10 cellular contexts compared by ENCODE assay signal in the genomic region with DNA sequence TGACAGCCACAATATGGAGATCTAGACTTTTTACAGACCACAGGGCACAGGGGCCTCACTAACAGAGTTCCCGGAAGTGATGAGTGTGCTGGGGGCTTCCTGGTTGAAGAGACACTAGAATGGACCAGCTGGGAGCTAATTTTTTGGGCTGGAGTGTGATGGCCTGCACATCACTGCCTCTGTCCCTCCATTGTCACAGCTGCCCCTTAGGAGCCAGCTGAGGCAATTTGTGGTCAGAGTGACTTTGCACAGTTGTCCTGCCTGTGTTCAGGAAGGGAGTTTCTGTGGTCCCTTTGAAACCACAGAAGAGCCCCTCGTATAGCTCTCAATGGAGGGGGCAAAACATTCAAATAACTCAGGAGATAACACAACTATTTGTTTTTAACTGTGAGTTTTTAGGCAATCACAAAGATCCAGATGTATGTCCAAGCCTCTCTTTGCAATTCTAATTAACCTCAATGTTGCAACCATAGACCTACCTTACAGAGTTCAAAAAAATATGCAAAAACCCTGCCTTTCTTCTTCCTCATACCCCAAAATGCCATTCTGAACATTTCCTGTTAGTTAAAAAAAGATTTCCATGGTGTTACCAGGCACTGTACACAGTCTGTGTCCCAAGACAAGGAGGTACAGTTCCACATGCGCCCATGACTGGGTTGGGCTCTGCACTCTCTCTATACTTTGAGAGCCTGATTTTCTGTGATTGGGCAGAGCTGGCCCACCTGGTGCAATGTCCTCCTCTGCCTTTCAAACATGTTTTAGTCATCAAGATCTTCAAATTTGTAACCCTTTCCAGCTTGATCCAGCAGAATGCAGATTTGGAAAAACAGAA. TPM values are rescaled to one million over a fixed set of nuclear protein-coding genes. Genes with fewer than 3 reads are reported as not detected.
A peak's percentile ranks its signal among the peaks of the same experiment; 100 is the strongest.
DNase-seq lines count a peak whose midpoint lies in the region; ATAC-seq, FAIRE-seq and TF ChIP-seq lines count a peak whose summit lies in the region.
"Had no signal": no experiment of that assay in that cellular context is flagged by ENCODE, and none has a peak within 500 bp of the region (broad histone marks: within the 10 kb centered on the region; RNA-seq: fewer than 3 reads in every experiment).

No MANE protein-coding gene starts in this region.

- no peak for TF ChIP-seq CTCF in astrocyte (IDR thresholded peaks at IDR 0.05; ENCODE audit: insufficient read depth, low read depth, low read length)

- no peaks in the 10 kb centered on the region for H3K36me3 Mint-ChIP-seq in astrocyte (ENCODE audit: low read depth, unreplicated experiment)

- peaks cover 52% of the 10 kb centered on the region for H3K4me1 Mint-ChIP-seq in astrocyte (ENCODE audit: low read depth, unreplicated experiment)

- H3K4me3 ChIP-seq in astrocyte (ENCODE audit: insufficient read depth, low read depth, low read length): no peak overlapping the region
- H3K4me3 ChIP-seq in trophoblast cell (ENCODE audit: low read depth, low read length): no peak overlapping the region

- H3K23ac ChIP-seq in trophoblast cell (ENCODE audit: low read length): peak overlapping the region; percentile 21

- H4K20me1 ChIP-seq in astrocyte (ENCODE audit: insufficient read depth, low read length): no peaks in the 10 kb centered on the region

- ATAC-seq in GM18867 (IDR thresholded peaks at IDR 0.05; ENCODE audit: unreplicated experiment): no peak
- ATAC-seq in GM19455 (IDR thresholded peaks at IDR 0.05; ENCODE audit: unreplicated experiment): no peak

- H3K4me3 Mint-ChIP-seq in astrocyte (ENCODE audit: unreplicated experiment): no peak overlapping the region

- H2BK12ac ChIP-seq in trophoblast cell (ENCODE audit: low read length): peak overlapping the region; percentile 44

- H3K9ac ChIP-seq in astrocyte (ENCODE audit: low read length) (no peak overlapping the region), trophoblast cell (ENCODE audit: low read length) (no peak overlapping the region)

- H3K36me3 ChIP-seq in astrocyte (ENCODE audit: insufficient read depth, low read length): no peaks in the 10 kb centered on the region
- no peaks in the 10 kb centered on the region for H3K36me3 ChIP-seq in trophoblast cell (ENCODE audit: control insufficient read depth in 1 of 2, insufficient read depth in 2 of 2, low read length in 2 of 2)

- no CpG with 5 or more reads among the region's 3 CpGs for whole genome bisulfite sequencing in trophoblast cell (ENCODE audit: extremely low coverage, insufficient coverage, insufficient read length)

- H2BK120ac ChIP-seq in trophoblast cell (ENCODE audit: insufficient read depth, low read length, poor library complexity): peak overlapping the region; percentile 50

- FAIRE-seq in GM18507 (lab: Jason Lieb, UNC): peak; percentile 36
- no peak for FAIRE-seq in astrocyte (lab: Jason Lieb, UNC)

- H3K27ac ChIP-seq in astrocyte (ENCODE audit: low read depth, low read length): no peak overlapping the region
- H3K27ac ChIP-seq in trophoblast cell (ENCODE audit: low read depth, low read length): no peak overlapping the region

- H2AFZ ChIP-seq in astrocyte (ENCODE audit: low read depth, low read length): no peak overlapping the region
- no peak overlapping the region for H2AFZ ChIP-seq in trophoblast cell (ENCODE audit: insufficient read depth, low read length, poor library complexity)

- H3K27ac Mint-ChIP-seq in astrocyte (ENCODE audit: unreplicated experiment): peak overlapping the region; percentile 50

- no peak overlapping the region for H3K18ac ChIP-seq in trophoblast cell (ENCODE audit: low read length)

- H3K9me3 ChIP-seq in astrocyte (ENCODE audit: insufficient read depth, low read depth, low read length) (no peaks in the 10 kb centered on the region), trophoblast cell (ENCODE audit: insufficient read depth, low read depth, low read length) (peaks cover 1% of the 10 kb centered on the region)

- H3K9me3 Mint-ChIP-seq in astrocyte (ENCODE audit: unreplicated experiment): no peaks in the 10 kb centered on the region

- H3K27me3 Mint-ChIP-seq in astrocyte (ENCODE audit: low read depth, unreplicated experiment): no peaks in the 10 kb centered on the region

- DNase-seq in GM18507 (ENCODE audit: extremely low spot score, insufficient read length, low read depth) (no peak), NOMO-1 treated with DMSO at 0.1 percent for 48 hours (lab: John Stamatoyannopoulos, UW; ENCODE audit: unreplicated experiment) (peak; percentile 96), astrocyte (ENCODE audit: low read depth) (no peak), trophoblast cell (peak in 1 of 2 donors; percentile 21)
- DNase-seq in effector CD8-positive, alpha-beta T cell (lab: John Stamatoyannopoulos, UW): no peak
- DNase-seq: activated CD4-positive, alpha-beta T cell treated with anti-CD3 and anti-CD28 coated beads for 48 hours; hippocampal formation; NCI-H748 treated with DMSO at 0.1 percent for 48 hours had no signal

- no peak overlapping the region for H4K12ac ChIP-seq in trophoblast cell (ENCODE audit: low read depth, low read length)

- H3K4ac ChIP-seq in trophoblast cell (ENCODE audit: low read depth, low read length): no peak overlapping the region

- no peaks in the 10 kb centered on the region for H3K27me3 ChIP-seq in astrocyte (ENCODE audit: insufficient read depth, low read length)
- no peaks in the 10 kb centered on the region for H3K27me3 ChIP-seq in trophoblast cell (ENCODE audit: insufficient read depth, low read length)

- H3K4me1 ChIP-seq in astrocyte (ENCODE audit: insufficient read depth, low read length) (peaks cover 31% of the 10 kb centered on the region), trophoblast cell (ENCODE audit: control insufficient read depth in 1 of 2, insufficient read depth in 2 of 2, low read length in 2 of 2) (peaks cover 7 to 14% of the 10 kb centered on the region in 2 experiments)

- peaks cover 18% of the 10 kb centered on the region for H3K79me1 ChIP-seq in trophoblast cell (ENCODE audit: low read length)

- H2AK5ac ChIP-seq in trophoblast cell (ENCODE audit: low read length): peak overlapping the region; percentile 48

- H3K4me2 ChIP-seq in astrocyte (ENCODE audit: low read length): no peak overlapping the region
- H3K4me2 ChIP-seq in trophoblast cell (ENCODE audit: low read length): no peak overlapping the region

- H4K91ac ChIP-seq in trophoblast cell (ENCODE audit: low read depth, low read length): no peak overlapping the region

- no peak overlapping the region for H2BK5ac ChIP-seq in trophoblast cell (ENCODE audit: low read depth, low read length, poor library complexity)

- H3K79me2 ChIP-seq in astrocyte (ENCODE audit: insufficient read depth, low read length) (no peaks in the 10 kb centered on the region), trophoblast cell (ENCODE audit: control insufficient read depth, insufficient read depth, low read length, poor library complexity) (no peaks in the 10 kb centered on the region)

- no peak overlapping the region for H3K14ac ChIP-seq in trophoblast cell (ENCODE audit: low read length)

- no peak overlapping the region for H4K8ac ChIP-seq in trophoblast cell (ENCODE audit: low read depth, low read length)

RNA-seq across cellular contexts. Expression of a gene that starts 2.4 kb away (rescaled TPM):
- 2.9 and 4.5 TPM in 2 replicates for total RNA-seq in astrocyte
- 3.3 and 3.5 TPM in 2 replicates for polyA plus RNA-seq in trophoblast cell (2013)
